Comparison of ENCODE assay signal across 8 cellular contexts in genomic region chr5:36241636-36242533, GRCh38. TPM values are rescaled to one million over a fixed set of nuclear protein-coding genes. Genes with fewer than 3 reads are reported as not detected.
DNase-seq lines count a peak whose midpoint lies in the region; ATAC-seq and TF ChIP-seq lines count a peak whose summit lies in the region.

Gene NADK2, minus strand, starts transcription at chr5:36241925. Its CDS starts 127 bp downstream, at chr5:36241798.

- H3K27me3 ChIP-seq in left ventricle myocardium inferior (ENCODE audit: low read depth), result no peaks in the 10 kb centered on the region

- peak; percentile 90 for ATAC-seq in GM18498 (IDR thresholded peaks at IDR 0.05; ENCODE audit: unreplicated experiment)
- ATAC-seq in HG02938 (IDR thresholded peaks at IDR 0.05; ENCODE audit: unreplicated experiment), result peak; percentile 88
- peak; percentile 89 for ATAC-seq in T-helper 17 cell

- H3K27me3 Mint-ChIP-seq in T-helper 17 cell, result no peaks in the 10 kb centered on the region
- no peaks in the 10 kb centered on the region for H3K27me3 Mint-ChIP-seq in progenitor cell of endocrine pancreas

- H3K36me3 ChIP-seq in left ventricle myocardium inferior, result no peaks in the 10 kb centered on the region

- H3K9me3 ChIP-seq in T-helper 17 cell (ENCODE audit: control insufficient read depth, low read length, poor library complexity, severe bottlenecking), result no peaks in the 10 kb centered on the region
- no peaks in the 10 kb centered on the region for H3K9me3 ChIP-seq in left ventricle myocardium inferior (replicated peaks)

- TF ChIP-seq CTCF in left ventricle myocardium inferior (IDR thresholded peaks at IDR 0.05; ENCODE audit: borderline replicate concordance) (peak; percentile 83), progenitor cell of endocrine pancreas (IDR thresholded peaks at IDR 0.05; ENCODE audit: unreplicated experiment) (peak; percentile 79)

- H3K36me3 Mint-ChIP-seq in T-helper 17 cell (ENCODE audit: low read depth), result peaks cover 3% of the 10 kb centered on the region
- no peaks in the 10 kb centered on the region for H3K36me3 Mint-ChIP-seq in progenitor cell of endocrine pancreas (ENCODE audit: insufficient read depth)

- H3K27ac Mint-ChIP-seq in T-helper 17 cell, result peak within 1 kb of the TSS; percentile 90
- H3K27ac Mint-ChIP-seq in progenitor cell of endocrine pancreas, result peak within 1 kb of the TSS; percentile 98

- DNase-seq in NCI-H1694 treated with DMSO at 0.1 percent for 48 hours (lab: John Stamatoyannopoulos, UW) (peak; percentile 94), T-helper 17 cell (peak; percentile 88 to 91 (median 90)), amygdala (lab: John Stamatoyannopoulos, UW) (peak; percentile 52 to 100 (median 97)), left ventricle myocardium inferior (peak; percentile 95), progenitor cell of endocrine pancreas (ENCODE audit: low spot score, unreplicated experiment) (peak; percentile 96), ureter (ENCODE audit: low spot score) (peak; percentile 97)

- peak within 1 kb of the TSS; percentile 94 for H3K4me3 Mint-ChIP-seq in T-helper 17 cell
- H3K4me3 Mint-ChIP-seq in progenitor cell of endocrine pancreas (ENCODE audit: low read depth), result peak within 1 kb of the TSS; percentile 85

- H3K4me1 ChIP-seq in left ventricle myocardium inferior, result peaks cover 52% of the 10 kb centered on the region

- peaks cover 44% of the 10 kb centered on the region for H3K4me1 Mint-ChIP-seq in T-helper 17 cell
- peaks cover 32% of the 10 kb centered on the region for H3K4me1 Mint-ChIP-seq in progenitor cell of endocrine pancreas (ENCODE audit: low read depth)

- intact Hi-C loops in left ventricle myocardium inferior (cut with micrococcal nuclease), result no loop called here

- H3K27ac ChIP-seq in left ventricle myocardium inferior (replicated peaks), result peak within 1 kb of the TSS; percentile 98

- H3K9me3 Mint-ChIP-seq in progenitor cell of endocrine pancreas (ENCODE audit: low read depth), result no peaks in the 10 kb centered on the region

- peak within 1 kb of the TSS; percentile 95 for H3K4me3 ChIP-seq in left ventricle myocardium inferior

RNA-seq across cellular contexts. Expression of gene NADK2, which starts in this region (rescaled TPM):
- total RNA-seq in T-helper 17 cell (10 to 100 TPM; 10.4 to 12.0 TPM), left ventricle myocardium inferior (35.4 TPM), progenitor cell of endocrine pancreas (38.1 and 41.8 TPM in 2 replicates), ureter (36.8 TPM)

Comparison
In these comparisons a context has a peak if more than half of its experiments do, and no peak if none do; other contexts are left out.
1. Peak in every context shown above with its lines: DNase-seq, ATAC-seq, H3K4me3 ChIP-seq and H3K27ac ChIP-seq.